In the genomic region with DNA sequence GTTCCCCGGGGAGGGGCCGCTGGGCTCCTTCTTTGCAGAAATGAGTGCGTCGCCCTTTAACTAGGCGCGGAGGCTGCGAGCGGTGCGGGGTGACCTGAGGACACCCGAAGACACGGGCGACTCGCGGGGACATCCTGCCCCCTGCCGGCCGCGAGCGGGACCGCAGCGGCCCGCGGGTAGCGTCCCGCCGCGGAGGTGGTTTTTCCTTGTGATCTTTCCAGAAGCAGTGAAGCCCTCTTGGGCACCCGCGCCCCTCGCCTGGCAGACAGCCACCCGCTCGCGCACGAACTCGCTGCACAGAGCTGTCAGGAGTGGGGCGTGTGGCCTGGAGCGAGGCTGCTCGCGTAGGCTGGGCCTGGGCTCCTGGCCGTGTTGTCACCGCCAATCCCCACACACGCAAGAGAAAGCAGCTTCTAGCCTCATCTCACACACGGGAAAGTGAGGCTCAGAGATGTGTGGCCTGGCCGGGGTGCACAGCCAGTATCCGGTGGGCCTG, we compare ENCODE assay signal across 7 cellular contexts.
DNase-seq lines count a peak whose midpoint lies in the region; ATAC-seq and TF ChIP-seq lines count a peak whose summit lies in the region.

No MANE protein-coding gene starts in this region.

- H3K27me3 Mint-ChIP-seq in dendritic cell treated with granulocyte-macrophage colony-stimulating factor and Interleukin-4, amounts not matched to agents 40 ng/mL and 50 ng/mL, for 4 days = peaks cover 11% of the 10 kb centered on the region

- H3K4me1 ChIP-seq in lung (ENCODE audit: control insufficient read depth in 2 of 2, insufficient read depth in 2 of 2, low read length in 2 of 2) = peaks cover 0 to 3% of the 10 kb centered on the region in 2 donors

- H3K4me1 Mint-ChIP-seq in dendritic cell treated with granulocyte-macrophage colony-stimulating factor and Interleukin-4, amounts not matched to agents 40 ng/mL and 50 ng/mL, for 4 days (ENCODE audit: low read depth) = no peaks in the 10 kb centered on the region

- in situ Hi-C loops in GM13977 (cut with MboI; ENCODE audit: low pct_unique_long_range_greater_than_20kb, low sequenced_read_pairs, unreplicated experiment) = loop anchor here (25.0 kb wide), 1 partner anchor 766 kb away; no protein-coding TSS in a partner anchor

- H3K9me3 Mint-ChIP-seq in dendritic cell treated with granulocyte-macrophage colony-stimulating factor and Interleukin-4, amounts not matched to agents 40 ng/mL and 50 ng/mL, for 4 days = no peaks in the 10 kb centered on the region

- no peaks in the 10 kb centered on the region for H3K27me3 ChIP-seq in lung (ENCODE audit: control insufficient read depth, insufficient read depth)

- no peaks in the 10 kb centered on the region for H3K36me3 ChIP-seq in lung (ENCODE audit: control insufficient read depth in 2 of 2, insufficient read depth in 2 of 2, low read length in 2 of 2)

- H3K27ac ChIP-seq in lung (ENCODE audit: low read depth in 1 of 2, low read length in 1 of 2) = no peak overlapping the region

- TF ChIP-seq CTCF in GM13977 (IDR thresholded peaks at IDR 0.05; ENCODE audit: extremely low read depth, insufficient read depth, missing control alignments) = peak; percentile 94
- TF ChIP-seq CTCF in lung (IDR thresholded peaks at IDR 0.05; ENCODE audit: control extremely low read depth, extremely low read depth) = peak; percentile 90

- intact Hi-C loops in dendritic cell treated with granulocyte-macrophage colony-stimulating factor and Interleukin-4, amounts not matched to agents 40 ng/mL and 50 ng/mL, for 4 days (cut with micrococcal nuclease) = loop anchor here (1.0 kb wide), 1 partner anchor 777 kb away; no protein-coding TSS in a partner anchor

- peak; percentile 87 for DNase-seq in GM13977 (ENCODE audit: low spot score)
- peak; percentile 64 for DNase-seq in NCI-H460 (ENCODE audit: extremely low read depth, low read depth)
- peak; percentile 63 to 68 for DNase-seq in activated CD4-positive, alpha-beta T cell treated with anti-CD3 and anti-CD28 coated beads, Interleukin-2, amount 50 U/mL, for 24 hours (ENCODE audit: low read depth in 1 of 2, low spot score in 1 of 2)
- DNase-seq in lung (ENCODE audit: low spot score) = peak; percentile 67
- peak; percentile 36 to 72 (median 56) for DNase-seq in stimulated activated CD4-positive, alpha-beta T cell treated with anti-CD3 and anti-CD28 coated beads, TNF-alpha, amount 100 ng/mL, for 24 hours (ENCODE audit: low read depth in 3 of 3)

- no peaks in the 10 kb centered on the region for H3K9me3 ChIP-seq in lung (ENCODE audit: control insufficient read depth in 2 of 2, insufficient read depth in 1 of 2, low read length in 1 of 2)

- 7 to 8% methylated on average over 44 of the region's 44 CpGs for WGBS in lung, 2 donors

- H3K27ac Mint-ChIP-seq in dendritic cell treated with granulocyte-macrophage colony-stimulating factor and Interleukin-4, amounts not matched to agents 40 ng/mL and 50 ng/mL, for 4 days = no peak overlapping the region

- no peaks in the 10 kb centered on the region for H3K36me3 Mint-ChIP-seq in dendritic cell treated with granulocyte-macrophage colony-stimulating factor and Interleukin-4, amounts not matched to agents 40 ng/mL and 50 ng/mL, for 4 days (ENCODE audit: low read depth)

- peak overlapping the region; percentile 51 for H3K4me3 Mint-ChIP-seq in dendritic cell treated with granulocyte-macrophage colony-stimulating factor and Interleukin-4, amounts not matched to agents 40 ng/mL and 50 ng/mL, for 4 days

- no peak overlapping the region for H3K4me3 ChIP-seq in lung

- ATAC-seq in HG03066 (IDR thresholded peaks at IDR 0.05; ENCODE audit: low read depth, unreplicated experiment) (peak; percentile 76), lung (ENCODE audit: insufficient read depth, low FRiP score) (peak; percentile 95)
